ENCODE assay signal across 1 cellular context in genomic region chr6:125858427-125859320, GRCh38.
TF ChIP-seq lines count a peak whose summit lies in the region.

No MANE protein-coding gene starts in this region.

TF ChIP-seq in HepG2, 621 proteins besides CTCF, POLR2A, EP300 and RAD21 (continued from another document and continues in another):
- TF ChIP-seq ZNF543 (CRISPR knock-in tag; IDR thresholded peaks at IDR 0.05) (no peak), ZBTB20 (CRISPR knock-in tag; IDR thresholded peaks at IDR 0.05; ENCODE audit: borderline replicate concordance, low read depth) (no peak), ZNF619 (CRISPR knock-in tag; IDR thresholded peaks at IDR 0.05) (no peak), TBL1XR1 (IDR thresholded peaks at IDR 0.05; ENCODE audit: borderline replicate concordance, low read length, partially characterized antibody) (no peak), GLMP (CRISPR knock-in tag; IDR thresholded peaks at IDR 0.05; ENCODE audit: borderline replicate concordance) (no peak), ZNF598 (CRISPR knock-in tag; IDR thresholded peaks at IDR 0.05; ENCODE audit: borderline replicate concordance) (no peak), ZIK1 (CRISPR knock-in tag; IDR thresholded peaks at IDR 0.05; ENCODE audit: borderline replicate concordance, low read depth) (no peak), HHEX (CRISPR knock-in tag; IDR thresholded peaks at IDR 0.05) (no peak), HBP1 (CRISPR knock-in tag; IDR thresholded peaks at IDR 0.05; ENCODE audit: low read depth) (0 out of 2 replicates have a peak, but pooled peaks have one; percentile 33), TRIM24 (CRISPR knock-in tag; IDR thresholded peaks at IDR 0.05) (no peak), HOXA3 (CRISPR knock-in tag; IDR thresholded peaks at IDR 0.05) (no peak), U2AF1 (optimal IDR thresholded peaks at IDR 0.05; ENCODE audit: low read depth, low read length) (no peak), SRSF9 (IDR thresholded peaks at IDR 0.05; ENCODE audit: borderline replicate concordance, insufficient read depth, low read depth, low read length, poor library complexity, severe bottlenecking) (no peak), ZNF564 (CRISPR knock-in tag; IDR thresholded peaks at IDR 0.05) (no peak), ZNF615 (CRISPR knock-in tag; IDR thresholded peaks at IDR 0.05; ENCODE audit: borderline replicate concordance) (no peak), STAG1 (CRISPR knock-in tag; IDR thresholded peaks at IDR 0.05) (peak; percentile 97), ZNF768 (CRISPR knock-in tag; IDR thresholded peaks at IDR 0.05) (no peak), ARNT (IDR thresholded peaks at IDR 0.05) (no peak), PAF1 (CRISPR knock-in tag; IDR thresholded peaks at IDR 0.05) (no peak), ZSCAN21 (CRISPR knock-in tag; IDR thresholded peaks at IDR 0.05; ENCODE audit: borderline replicate concordance) (no peak), SYNCRIP (IDR thresholded peaks at IDR 0.05; ENCODE audit: insufficient read depth, low read depth, low read length) (no peak), CHCHD3 (CRISPR knock-in tag; IDR thresholded peaks at IDR 0.05) (no peak), RELA (CRISPR knock-in tag; IDR thresholded peaks at IDR 0.05) (no peak), WIZ (CRISPR knock-in tag; IDR thresholded peaks at IDR 0.05) (no peak), ZNF878 (CRISPR knock-in tag; IDR thresholded peaks at IDR 0.05) (no peak), ZFP90 (CRISPR knock-in tag; IDR thresholded peaks at IDR 0.05; ENCODE audit: borderline replicate concordance) (no peak), TRIM22 (IDR thresholded peaks at IDR 0.05) (no peak), ZNF607 (CRISPR knock-in tag; IDR thresholded peaks at IDR 0.05; ENCODE audit: borderline replicate concordance) (no peak), SAP130 (CRISPR knock-in tag; IDR thresholded peaks at IDR 0.05; ENCODE audit: low read depth) (peak; percentile 41), RFX3 (CRISPR knock-in tag; IDR thresholded peaks at IDR 0.05) (no peak), MED8 (CRISPR knock-in tag; IDR thresholded peaks at IDR 0.05; ENCODE audit: insufficient replicate concordance) (no peak), ZBTB7A (CRISPR knock-in tag; IDR thresholded peaks at IDR 0.05) (no peak), ZBTB33 (CRISPR knock-in tag; IDR thresholded peaks at IDR 0.05) (0 out of 2 replicates have a peak, but pooled peaks have one; percentile 14), ZNF20 (CRISPR knock-in tag; IDR thresholded peaks at IDR 0.05) (no peak), KLF6 (CRISPR knock-in tag; IDR thresholded peaks at IDR 0.05) (no peak), ZNF83 (CRISPR knock-in tag; IDR thresholded peaks at IDR 0.05; ENCODE audit: borderline replicate concordance) (no peak), ZNF563 (CRISPR knock-in tag; IDR thresholded peaks at IDR 0.05) (no peak), MTA1 (CRISPR knock-in tag; IDR thresholded peaks at IDR 0.05; ENCODE audit: borderline replicate concordance) (no peak), KDM4B (CRISPR knock-in tag; IDR thresholded peaks at IDR 0.05) (no peak), TARDBP (CRISPR knock-in tag; IDR thresholded peaks at IDR 0.05) (no peak), NFE2L1 (CRISPR knock-in tag; IDR thresholded peaks at IDR 0.05; ENCODE audit: borderline replicate concordance) (no peak), ZSCAN12 (CRISPR knock-in tag; IDR thresholded peaks at IDR 0.05) (no peak), CAMTA2 (CRISPR knock-in tag; IDR thresholded peaks at IDR 0.05; ENCODE audit: borderline replicate concordance) (no peak), YEATS2 (CRISPR knock-in tag; IDR thresholded peaks at IDR 0.05; ENCODE audit: borderline replicate concordance) (peak; percentile 46; the same call in 1 of the 2 replicates), NR2C2 (CRISPR knock-in tag; IDR thresholded peaks at IDR 0.05; ENCODE audit: borderline replicate concordance) (no peak), FOXJ3 (CRISPR knock-in tag; IDR thresholded peaks at IDR 0.05; ENCODE audit: borderline replicate concordance) (no peak), ZC3H4 (CRISPR knock-in tag; IDR thresholded peaks at IDR 0.05; ENCODE audit: borderline replicate concordance) (no peak), SIX4 (CRISPR knock-in tag; IDR thresholded peaks at IDR 0.05) (no peak), ZNF441 (CRISPR knock-in tag; IDR thresholded peaks at IDR 0.05; ENCODE audit: borderline replicate concordance) (no peak), ARNT2 (CRISPR knock-in tag; IDR thresholded peaks at IDR 0.05; ENCODE audit: low read depth) (0 out of 2 replicates have a peak, but pooled peaks have one; percentile 26), JUND (CRISPR knock-in tag; IDR thresholded peaks at IDR 0.05) (no peak), MAFF (IDR thresholded peaks at IDR 0.05; ENCODE audit: low read depth, low read length) (no peak), CCDC6 (CRISPR knock-in tag; IDR thresholded peaks at IDR 0.05) (no peak), SOX6 (IDR thresholded peaks at IDR 0.05) (no peak), SOX6 (CRISPR knock-in tag; IDR thresholded peaks at IDR 0.05) (no peak), ETV6 (CRISPR knock-in tag; conservative IDR thresholded peaks at IDR 0.05) (no peak), FIP1L1 (IDR thresholded peaks at IDR 0.05; ENCODE audit: borderline replicate concordance, insufficient read depth, low read depth, low read length) (no peak), NPAS2 (CRISPR knock-in tag; IDR thresholded peaks at IDR 0.05; ENCODE audit: borderline replicate concordance) (no peak), TAF15 (IDR thresholded peaks at IDR 0.05; ENCODE audit: low read depth, low read length, poor library complexity, severe bottlenecking) (no peak)
- TF ChIP-seq, protein P1, sequence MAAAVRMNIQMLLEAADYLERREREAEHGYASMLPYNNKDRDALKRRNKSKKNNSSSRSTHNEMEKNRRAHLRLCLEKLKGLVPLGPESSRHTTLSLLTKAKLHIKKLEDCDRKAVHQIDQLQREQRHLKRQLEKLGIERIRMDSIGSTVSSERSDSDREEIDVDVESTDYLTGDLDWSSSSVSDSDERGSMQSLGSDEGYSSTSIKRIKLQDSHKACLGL (CRISPR knock-in tag; IDR thresholded peaks at IDR 0.05) = no peak
- TF ChIP-seq, protein P2, sequence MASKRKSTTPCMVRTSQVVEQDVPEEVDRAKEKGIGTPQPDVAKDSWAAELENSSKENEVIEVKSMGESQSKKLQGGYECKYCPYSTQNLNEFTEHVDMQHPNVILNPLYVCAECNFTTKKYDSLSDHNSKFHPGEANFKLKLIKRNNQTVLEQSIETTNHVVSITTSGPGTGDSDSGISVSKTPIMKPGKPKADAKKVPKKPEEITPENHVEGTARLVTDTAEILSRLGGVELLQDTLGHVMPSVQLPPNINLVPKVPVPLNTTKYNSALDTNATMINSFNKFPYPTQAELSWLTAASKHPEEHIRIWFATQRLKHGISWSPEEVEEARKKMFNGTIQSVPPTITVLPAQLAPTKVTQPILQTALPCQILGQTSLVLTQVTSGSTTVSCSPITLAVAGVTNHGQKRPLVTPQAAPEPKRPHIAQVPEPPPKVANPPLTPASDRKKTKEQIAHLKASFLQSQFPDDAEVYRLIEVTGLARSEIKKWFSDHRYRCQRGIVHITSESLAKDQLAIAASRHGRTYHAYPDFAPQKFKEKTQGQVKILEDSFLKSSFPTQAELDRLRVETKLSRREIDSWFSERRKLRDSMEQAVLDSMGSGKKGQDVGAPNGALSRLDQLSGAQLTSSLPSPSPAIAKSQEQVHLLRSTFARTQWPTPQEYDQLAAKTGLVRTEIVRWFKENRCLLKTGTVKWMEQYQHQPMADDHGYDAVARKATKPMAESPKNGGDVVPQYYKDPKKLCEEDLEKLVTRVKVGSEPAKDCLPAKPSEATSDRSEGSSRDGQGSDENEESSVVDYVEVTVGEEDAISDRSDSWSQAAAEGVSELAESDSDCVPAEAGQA (IDR thresholded peaks at IDR 0.05; ENCODE audit: low read depth) = no peak
- TF ChIP-seq, protein P2 (CRISPR knock-in tag; IDR thresholded peaks at IDR 0.05; ENCODE audit: borderline replicate concordance) = no peak
- TF ChIP-seq, protein P3, sequence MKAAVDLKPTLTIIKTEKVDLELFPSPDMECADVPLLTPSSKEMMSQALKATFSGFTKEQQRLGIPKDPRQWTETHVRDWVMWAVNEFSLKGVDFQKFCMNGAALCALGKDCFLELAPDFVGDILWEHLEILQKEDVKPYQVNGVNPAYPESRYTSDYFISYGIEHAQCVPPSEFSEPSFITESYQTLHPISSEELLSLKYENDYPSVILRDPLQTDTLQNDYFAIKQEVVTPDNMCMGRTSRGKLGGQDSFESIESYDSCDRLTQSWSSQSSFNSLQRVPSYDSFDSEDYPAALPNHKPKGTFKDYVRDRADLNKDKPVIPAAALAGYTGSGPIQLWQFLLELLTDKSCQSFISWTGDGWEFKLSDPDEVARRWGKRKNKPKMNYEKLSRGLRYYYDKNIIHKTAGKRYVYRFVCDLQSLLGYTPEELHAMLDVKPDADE (CRISPR knock-in tag; IDR thresholded peaks at IDR 0.05) = no peak
- TF ChIP-seq, protein P4, sequence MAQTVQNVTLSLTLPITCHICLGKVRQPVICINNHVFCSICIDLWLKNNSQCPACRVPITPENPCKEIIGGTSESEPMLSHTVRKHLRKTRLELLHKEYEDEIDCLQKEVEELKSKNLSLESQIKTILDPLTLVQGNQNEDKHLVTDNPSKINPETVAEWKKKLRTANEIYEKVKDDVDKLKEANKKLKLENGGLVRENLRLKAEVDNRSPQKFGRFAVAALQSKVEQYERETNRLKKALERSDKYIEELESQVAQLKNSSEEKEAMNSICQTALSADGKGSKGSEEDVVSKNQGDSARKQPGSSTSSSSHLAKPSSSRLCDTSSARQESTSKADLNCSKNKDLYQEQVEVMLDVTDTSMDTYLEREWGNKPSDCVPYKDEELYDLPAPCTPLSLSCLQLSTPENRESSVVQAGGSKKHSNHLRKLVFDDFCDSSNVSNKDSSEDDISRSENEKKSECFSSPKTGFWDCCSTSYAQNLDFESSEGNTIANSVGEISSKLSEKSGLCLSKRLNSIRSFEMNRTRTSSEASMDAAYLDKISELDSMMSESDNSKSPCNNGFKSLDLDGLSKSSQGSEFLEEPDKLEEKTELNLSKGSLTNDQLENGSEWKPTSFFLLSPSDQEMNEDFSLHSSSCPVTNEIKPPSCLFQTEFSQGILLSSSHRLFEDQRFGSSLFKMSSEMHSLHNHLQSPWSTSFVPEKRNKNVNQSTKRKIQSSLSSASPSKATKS (CRISPR knock-in tag; IDR thresholded peaks at IDR 0.05) = no peak
